8 cellular contexts compared by ENCODE assay signal in genomic region chr15:35546581-35547381, GRCh38. TPM values are rescaled to one million over a fixed set of nuclear protein-coding genes. Genes with fewer than 3 reads are reported as not detected.
DNase-seq lines count a peak whose midpoint lies in the region; ATAC-seq, FAIRE-seq and TF ChIP-seq lines count a peak whose summit lies in the region.

No MANE protein-coding gene starts in this region.

- H3K27ac ChIP-seq in GM12878 (ENCODE audit: control insufficient read depth, insufficient read depth) = peak overlapping the region; percentile 98
- H3K27ac ChIP-seq in tibial nerve = peak overlapping the region; percentile 93 to 98 (median 97)

- no peak for FAIRE-seq in GM12878 (lab: Jason Lieb, UNC)

- H3K4me2 ChIP-seq in GM12878 (ENCODE audit: control insufficient read depth, insufficient read depth) = peak overlapping the region; percentile 94

- H3K27me3 ChIP-seq in GM12878 (replicated peaks in 1 of 2; ENCODE audit: control insufficient read depth in 2 of 2, insufficient read depth in 2 of 2, low read length in 1 of 2) (no peaks in the 10 kb centered on the region), tibial nerve (no peaks in the 10 kb centered on the region)

- SMC1A ChIA-PET in GM12878 (lab: Charles Lee; ENCODE audit: uncharacterized antibody, unreplicated experiment) = interaction anchor here (0.8 to 1.1 kb wide), 3 partner anchors 33 to 39 kb away, joined by 3 read pairs; no protein-coding TSS in a partner anchor

- no peak for TF ChIP-seq RAD21 in GM12878 (IDR thresholded peaks at IDR 0.05; ENCODE audit: insufficient read depth, low read depth, low read length)

- H2AFZ ChIP-seq in GM12878 (ENCODE audit: control insufficient read depth, low read depth, low read length) = peak overlapping the region; percentile 99

- CTCF ChIA-PET in GM12878 (lab: Yijun Ruan, JAX) = interaction anchor here (1.1 to 2.0 kb wide), 3 partner anchors 24 to 205 kb away, joined by 3 to 8 read pairs (median 5); no protein-coding TSS in a partner anchor

- BruUV-seq in GM12878 (replicated peaks; lab: Mats Ljungman, UMichigan) = no TSS peak

- H3K9ac ChIP-seq in GM12878 (ENCODE audit: control insufficient read depth, insufficient read depth, low read length) = peak overlapping the region; percentile 97

- no peaks in the 10 kb centered on the region for H3K9me3 ChIP-seq in GM12878 (replicated peaks; ENCODE audit: control insufficient read depth, insufficient read depth, low read length)
- H3K9me3 ChIP-seq in tibial nerve = no peaks in the 10 kb centered on the region

- H3K79me2 ChIP-seq in GM12878 (ENCODE audit: control insufficient read depth, insufficient read depth, low read length) = peaks cover 2% of the 10 kb centered on the region; the same call in 1 of the 2 replicates

- peaks cover 4% of the 10 kb centered on the region; the same call in 1 of the 2 replicates for H3K4me1 ChIP-seq in GM12878 (ENCODE audit: control insufficient read depth, insufficient read depth, low read length)
- peaks cover 0 to 24% (median 7%) of the 10 kb centered on the region in 4 donors for H3K4me1 ChIP-seq in tibial nerve

- TF ChIP-seq POLR2A in GM12878 (IDR thresholded peaks at IDR 0.05; ENCODE audit: low read depth, low read length) = no peak
- no peak for TF ChIP-seq POLR2A in lower leg skin (IDR thresholded peaks at IDR 0.05)
- no peak for TF ChIP-seq POLR2A in tibial nerve (IDR thresholded peaks at IDR 0.05)

- H3K4me3 ChIP-seq in GM12878 (peak overlapping the region; percentile 60), lower leg skin (ENCODE audit: low read depth, poor library complexity, severe bottlenecking) (peak overlapping the region; percentile 58), tibial nerve (peak overlapping the region; percentile 68 to 82 (median 75))

- ATAC-seq in GM19025 (IDR thresholded peaks at IDR 0.05; ENCODE audit: low read depth, unreplicated experiment) (peak; percentile 18), HG03378 (IDR thresholded peaks at IDR 0.05; ENCODE audit: unreplicated experiment) (peak; percentile 36), GM12878 (peak; percentile 48), GM21717 (IDR thresholded peaks at IDR 0.05; ENCODE audit: unreplicated experiment) (no peak)

- TF ChIP-seq CTCF in GM12878 (IDR thresholded peaks at IDR 0.05 in 2 of 3, conservative IDR thresholded peaks at IDR 0.05 in 1 of 3; ENCODE audit: control insufficient read depth in 2 of 3, extremely low read depth in 1 of 3, insufficient read depth in 1 of 3, low read depth in 3 of 3, low read length in 3 of 3) (no peak), lower leg skin (IDR thresholded peaks at IDR 0.05) (no peak), tibial nerve (IDR thresholded peaks at IDR 0.05) (no peak)

- intact Hi-C loops in GM12878 (cut with micrococcal nuclease; ENCODE audit: unreplicated experiment) = loop anchor here (10.0 kb wide), 1 partner anchor 552 kb away; no protein-coding TSS in a partner anchor
- intact Hi-C loops in lower leg skin (cut with DNase I; ENCODE audit: low total_unique reads) = no loop called here

- H4K20me1 ChIP-seq in GM12878 (ENCODE audit: control insufficient read depth, insufficient read depth) = no peaks in the 10 kb centered on the region

- H3K36me3 ChIP-seq in GM12878 (ENCODE audit: control insufficient read depth in 2 of 2, insufficient read depth in 2 of 2, low read length in 1 of 2) = no peaks in the 10 kb centered on the region
- H3K36me3 ChIP-seq in tibial nerve = no peaks in the 10 kb centered on the region

- TF ChIP-seq EP300 in GM12878 (IDR thresholded peaks at IDR 0.05; ENCODE audit: borderline replicate concordance in 1 of 2, control insufficient read depth in 1 of 2, low read depth in 2 of 2, low read length in 2 of 2) = peak; percentile 30 to 48; a peak in 1 of 4 replicates
- TF ChIP-seq EP300 in tibial nerve (IDR thresholded peaks at IDR 0.05) = no peak

- WGBS in GM12878 (ENCODE audit: insufficient coverage, insufficient replicate concordance, low lambda C conversion rate, missing lambda C conversion rate) = 86% methylated on average over 11 of the region's 11 CpGs
- 73 to 74% methylated on average over 11 of the region's 11 CpGs for WGBS in lower leg skin, 2 donors
- WGBS in tibial nerve, 2 donors = 82 to 84% methylated on average over 11 of the region's 11 CpGs

- POLR2A ChIA-PET in GM12878 (lab: Charles Lee) = interaction anchor here (0.6 kb wide), 1 partner anchor 410 kb away, joined by 7 read pairs; no protein-coding TSS in a partner anchor

- in situ Hi-C loops in GM12878 (cut with MboI) = no loop called here

- DNase-seq in GM12878 (ENCODE audit: low read depth, low spot score) (no peak), lower leg skin (ENCODE audit: low spot score in 2 of 2) (peak in 1 of 2 donors; percentile 26), tibial nerve (ENCODE audit: low spot score in 2 of 2) (peak in 1 of 2 donors; percentile 14), GOT3 (lab: John Stamatoyannopoulos, UW) (no peak), amniotic stem cell (lab: John Stamatoyannopoulos, UW) (no peak)

- RAD21 ChIA-PET in GM12878 (lab: Charles Lee; ENCODE audit: unreplicated experiment) = interaction anchor here (0.6 to 1.2 kb wide), 3 partner anchors 11 to 1548 kb away, joined by 3 to 4 read pairs (median 3); no protein-coding TSS in a partner anchor

TF ChIP-seq in GM12878, 131 proteins besides CTCF, POLR2A, EP300 and RAD21:
- TF ChIP-seq EGR1 (IDR thresholded peaks at IDR 0.05; ENCODE audit: borderline replicate concordance in 1 of 2, low read depth in 2 of 2, low read length in 2 of 2) (no peak), NR2C1 (IDR thresholded peaks at IDR 0.05) (no peak), TARDBP (IDR thresholded peaks at IDR 0.05; ENCODE audit: borderline replicate concordance) (no peak), IRF5 (IDR thresholded peaks at IDR 0.05; ENCODE audit: borderline replicate concordance) (no peak), IKZF2 (IDR thresholded peaks at IDR 0.05) (peak; percentile 14 to 38; a peak in 1 of 4 replicates), MEF2B (IDR thresholded peaks at IDR 0.05; ENCODE audit: partially characterized antibody, poor library complexity, severe bottlenecking) (peak; percentile 78), SPI1 (IDR thresholded peaks at IDR 0.05; ENCODE audit: borderline replicate concordance, insufficient read depth, low read depth, low read length) (peak; percentile 88; the same call in 1 of the 2 replicates), SMAD5 (IDR thresholded peaks at IDR 0.05; ENCODE audit: low read depth) (no peak), EZH2 (IDR thresholded peaks at IDR 0.05; ENCODE audit: borderline replicate concordance, control insufficient read depth, low read depth, low read length) (no peak), RUNX3 (IDR thresholded peaks at IDR 0.05; ENCODE audit: low read length) (peak; percentile 60; the same call in 1 of the 2 replicates)
- TF ChIP-seq, protein P1, sequence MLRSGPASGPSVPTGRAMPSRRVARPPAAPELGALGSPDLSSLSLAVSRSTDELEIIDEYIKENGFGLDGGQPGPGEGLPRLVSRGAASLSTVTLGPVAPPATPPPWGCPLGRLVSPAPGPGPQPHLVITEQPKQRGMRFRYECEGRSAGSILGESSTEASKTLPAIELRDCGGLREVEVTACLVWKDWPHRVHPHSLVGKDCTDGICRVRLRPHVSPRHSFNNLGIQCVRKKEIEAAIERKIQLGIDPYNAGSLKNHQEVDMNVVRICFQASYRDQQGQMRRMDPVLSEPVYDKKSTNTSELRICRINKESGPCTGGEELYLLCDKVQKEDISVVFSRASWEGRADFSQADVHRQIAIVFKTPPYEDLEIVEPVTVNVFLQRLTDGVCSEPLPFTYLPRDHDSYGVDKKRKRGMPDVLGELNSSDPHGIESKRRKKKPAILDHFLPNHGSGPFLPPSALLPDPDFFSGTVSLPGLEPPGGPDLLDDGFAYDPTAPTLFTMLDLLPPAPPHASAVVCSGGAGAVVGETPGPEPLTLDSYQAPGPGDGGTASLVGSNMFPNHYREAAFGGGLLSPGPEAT (IDR thresholded peaks at IDR 0.05; ENCODE audit: low read depth) = 0 out of 2 replicates have a peak, but pooled peaks have one; percentile 6
TF ChIP-seq in GM12878: peak in this region for 5.

RNA-seq across cellular contexts. Expression of gene DPH6, which starts 0.8 kb away (rescaled TPM):
- 57.2 and 62.2 TPM in 2 replicates for total RNA-seq in GM12878 (2013; cell fraction: nucleolus; rRNA removed)
- total RNA-seq in GM12878 (2014; rRNA removed) = 9.0 and 10.9 TPM in 2 replicates
- total RNA-seq in GM12878 (2014; rRNA removed; fragmentation: Illumina TruSeq; extraction: Trizol) = 17.8 and 18.9 TPM in 2 replicates
- total RNA-seq in GM12878 (2021) = 16.0 and 20.0 TPM in 2 replicates
- 3.1 TPM for polyA plus RNA-seq in GM12878 (2011; ENCODE audit: low read depth)
- 11.9 and 17.4 TPM in 2 replicates for polyA plus RNA-seq in GM12878 (2011; rRNA removed)
- polyA plus RNA-seq in GM12878 (2011; cell fraction: cytosol; rRNA removed) = 4.4 and 9.6 TPM in 2 replicates
- 15.5 and 16.7 TPM in 2 replicates for polyA plus RNA-seq in GM12878 (2011; cell fraction: nucleus; rRNA removed)
- 8.3 and 10.5 TPM in 2 replicates for polyA plus RNA-seq in GM12878 (2012)
- polyA plus RNA-seq in GM12878 (2014; fragmentation: Illumina TruSeq; extraction: Trizol) = 9.1 and 12.8 TPM in 2 replicates
- 10 to 100 TPM; 56.0 to 68.5 TPM for polyA plus RNA-seq in GM12878 (2014; fragmentation: Nextera tagmentation; extraction: Ambion mirVana)
- 15.2 and 16.5 TPM in 2 replicates for polyA plus RNA-seq in GM12878 (2014; rRNA removed)
- 10 to 100 TPM; 31.2 to 36.7 TPM for polyA plus RNA-seq in GM12878 (2016; fragmentation: Nextera tagmentation; extraction: Ambion mirVana)
- polyA minus RNA-seq in GM12878 (2011; rRNA and poly(A)+ RNA removed) = 17.3 and 22.9 TPM in 2 replicates
- polyA minus RNA-seq in GM12878 (2011; cell fraction: cytosol; rRNA and poly(A)+ RNA removed) = 1.8 and 7.2 TPM in 2 replicates
- 44.1 and 64.4 TPM in 2 replicates for polyA minus RNA-seq in GM12878 (2011; cell fraction: nucleus; rRNA and poly(A)+ RNA removed)
- total RNA-seq in lower leg skin = 10 to 100 TPM in 3 of 4 donors, 1 to 10 TPM in 1; 8.1 to 26.4 (median 18.8) TPM
- total RNA-seq in tibial nerve = 10 to 100 TPM; 20.9 to 37.8 (median 26.7) TPM
